In genomic region chr13:90857921-90858320, GRCh38 we compare ENCODE assay signal across 10 cellular contexts.
"Had no signal": no experiment of that assay in that cellular context is flagged by ENCODE, and none has a peak within 500 bp of the region (broad histone marks: within the 10 kb centered on the region; RNA-seq: fewer than 3 reads in every experiment).

No MANE protein-coding gene starts in this region.

- ATAC-seq: GM23338 had no signal

- H3K4me2 ChIP-seq: GM23338, KMS-11 had no signal

- H3K4me3 Mint-ChIP-seq: GM23338, H9 had no signal

- FAIRE-seq: H1, H54, HTR-8/SVneo had no signal

- H3K9ac ChIP-seq: KMS-11 had no signal

- H3K9me3 Mint-ChIP-seq: GM23338 had no signal

- H3K27ac Mint-ChIP-seq: GM23338, H9 had no signal

- H3K4me3 ChIP-seq: GM23338 had no signal

- DNase-seq: H9, HCEC 1CT, IMR-90, Karpas-422, KBM-7 had no signal

- H2AFZ ChIP-seq: GM23338 had no signal

- H3K27ac ChIP-seq: KMS-11 had no signal
